1 cellular context compared by ENCODE assay signal in genomic region chr15:89496155-89497098, GRCh38.
TF ChIP-seq lines count a peak whose summit lies in the region.

Gene RHCG, minus strand, starts transcription at chr15:89496583. Its CDS starts 39 bp downstream, at chr15:89496544.

TF ChIP-seq in A549, 52 proteins besides CTCF, POLR2A, EP300 and RAD21 (continued from another document):
- TF ChIP-seq E2F6 (IDR thresholded peaks at IDR 0.05; ENCODE audit: borderline replicate concordance, low read depth) = peak; percentile 87
- 0 out of 2 replicates have a peak, but pooled peaks have one; percentile 28 for TF ChIP-seq MAZ (IDR thresholded peaks at IDR 0.05; ENCODE audit: borderline replicate concordance, low read depth, low read length)
- TF ChIP-seq SMC3 (IDR thresholded peaks at IDR 0.05) = peak; percentile 85
- no peak for TF ChIP-seq POLR2AphosphoS2 (conservative IDR thresholded peaks at IDR 0.05; ENCODE audit: low read length)
- TF ChIP-seq JUNB (IDR thresholded peaks at IDR 0.05) = peak; percentile 75; the same call in 1 of the 2 replicates
- TF ChIP-seq HDAC2 (IDR thresholded peaks at IDR 0.05) = no peak
- no peak for TF ChIP-seq CHD2 (IDR thresholded peaks at IDR 0.05; ENCODE audit: low read length, partially characterized antibody)
- peak; percentile 27; the same call in 1 of the 2 replicates for TF ChIP-seq HES2 (IDR thresholded peaks at IDR 0.05)
- TF ChIP-seq GATA3 (IDR thresholded peaks at IDR 0.05; ENCODE audit: borderline replicate concordance) = peak; percentile 53; the same call in 1 of the 2 replicates
- TF ChIP-seq KDM1A (IDR thresholded peaks at IDR 0.05; ENCODE audit: low read depth) = no peak
- TF ChIP-seq HMGXB4 (CRISPR knock-in tag; IDR thresholded peaks at IDR 0.05; ENCODE audit: borderline replicate concordance) = no peak
- TF ChIP-seq CBX2 (IDR thresholded peaks at IDR 0.05; ENCODE audit: borderline replicate concordance, low read depth) = no peak
- no peak for TF ChIP-seq ZSCAN20 (CRISPR knock-in tag; IDR thresholded peaks at IDR 0.05)
- no peak for TF ChIP-seq ELK1 (IDR thresholded peaks at IDR 0.05; ENCODE audit: low read depth, low read length)
- no peak for TF ChIP-seq ESRRA (IDR thresholded peaks at IDR 0.05; ENCODE audit: borderline replicate concordance, low read length)
- TF ChIP-seq FOSB (CRISPR knock-in tag; IDR thresholded peaks at IDR 0.05) = no peak
- peak; percentile 46; the same call in 1 of the 2 replicates for TF ChIP-seq FOSL2 (IDR thresholded peaks at IDR 0.05)
- TF ChIP-seq FOSL2 (CRISPR knock-in tag; IDR thresholded peaks at IDR 0.05) = peak; percentile 74
- TF ChIP-seq HOXB13 (CRISPR knock-in tag; IDR thresholded peaks at IDR 0.05; ENCODE audit: low read depth) = 0 out of 2 replicates have a peak, but pooled peaks have one; percentile 36
- 0 out of 2 replicates have a peak, but pooled peaks have one; percentile 33 for TF ChIP-seq RFX5 (IDR thresholded peaks at IDR 0.05)
- peak; percentile 63; the same call in 1 of the 2 replicates for TF ChIP-seq ATOH8 (CRISPR knock-in tag; IDR thresholded peaks at IDR 0.05; ENCODE audit: low read depth)
- peak; percentile 93 for TF ChIP-seq USF2 (IDR thresholded peaks at IDR 0.05)
- peak; percentile 26; the same call in 1 of the 2 replicates for TF ChIP-seq RARB (CRISPR knock-in tag; IDR thresholded peaks at IDR 0.05)
